In genomic region chr11:132033051-132033450, GRCh38 we compare ENCODE assay signal across 27 cellular contexts.
DNase-seq lines count a peak whose midpoint lies in the region; ATAC-seq and TF ChIP-seq lines count a peak whose summit lies in the region.
"Had no signal": no experiment of that assay in that cellular context is flagged by ENCODE, and none has a peak within 500 bp of the region (broad histone marks: within the 10 kb centered on the region; RNA-seq: fewer than 3 reads in every experiment).

No MANE protein-coding gene starts in this region.

- POLR2A ChIA-PET in SK-N-SH (lab: Yijun Ruan, JAX), result no interaction called here
- POLR2A ChIA-PET in CD4-positive, alpha-beta T cell (lab: Charles Lee), result no interaction called here

- H3K9ac ChIP-seq in SK-N-SH (peak overlapping the region; percentile 64), fibroblast of lung (ENCODE audit: insufficient read depth, low read length) (no peak overlapping the region)

- no peak for ATAC-seq in CD4-positive, alpha-beta T cell (ENCODE audit: poor library complexity)
- ATAC-seq: left colon; naive thymus-derived CD4-positive, alpha-beta T cell had no signal

- H3K27ac Mint-ChIP-seq in HFFc6, result peak overlapping the region; percentile 83
- H3K27ac Mint-ChIP-seq in CD4-positive, alpha-beta T cell, result no peak overlapping the region
- H3K27ac Mint-ChIP-seq: activated naive CD8-positive, alpha-beta T cell treated with anti-CD3 and anti-CD28 coated beads, Interleukin-2, amount 10 ng/mL, durations not matched to agents 7 days and 5 days; memory B cell; naive thymus-derived CD4-positive, alpha-beta T cell had no signal

- no peak for TF ChIP-seq POLR2A in adrenal gland (IDR thresholded peaks at IDR 0.05)

- H3K27me3 Mint-ChIP-seq in HFFc6 (ENCODE audit: insufficient read depth), result no peaks in the 10 kb centered on the region
- no peaks in the 10 kb centered on the region for H3K27me3 Mint-ChIP-seq in CD4-positive, alpha-beta T cell
- H3K27me3 Mint-ChIP-seq: activated naive CD8-positive, alpha-beta T cell treated with anti-CD3 and anti-CD28 coated beads, Interleukin-2, amount 10 ng/mL, durations not matched to agents 7 days and 5 days had no signal

- no peaks in the 10 kb centered on the region for H3K9me3 Mint-ChIP-seq in HFFc6
- peaks cover 4% of the 10 kb centered on the region for H3K9me3 Mint-ChIP-seq in CD4-positive, alpha-beta T cell
- H3K9me3 Mint-ChIP-seq: activated naive CD8-positive, alpha-beta T cell treated with anti-CD3 and anti-CD28 coated beads, Interleukin-2, amount 10 ng/mL, durations not matched to agents 7 days and 5 days had no signal

- TF ChIP-seq EP300 in SK-N-SH (IDR thresholded peaks at IDR 0.05; ENCODE audit: borderline replicate concordance in 1 of 2, low read depth in 1 of 2, low read length in 1 of 2), result no peak

- CTCF ChIA-PET in SK-N-SH (lab: Yijun Ruan, JAX), result interaction anchor here (1.1 to 2.1 kb wide), 5 partner anchors 10 to 285 kb away, joined by 3 to 7 read pairs (median 5); no protein-coding TSS in a partner anchor
- CTCF ChIA-PET in CD4-positive, alpha-beta T cell (lab: Charles Lee), result interaction anchor here (0.9 kb wide), 1 partner anchor 21 kb away, joined by 3 read pairs; no protein-coding TSS in a partner anchor

- TF ChIP-seq CTCF in HFFc6 (IDR thresholded peaks at IDR 0.05), result no peak
- TF ChIP-seq CTCF in SK-N-SH (IDR thresholded peaks at IDR 0.05), result no peak
- no peak for TF ChIP-seq CTCF in fibroblast of lung (conservative IDR thresholded peaks at IDR 0.05 in 1 of 2, IDR thresholded peaks at IDR 0.05 in 1 of 2; ENCODE audit: low read depth in 1 of 2, low read length in 2 of 2)
- TF ChIP-seq CTCF in osteoblast (IDR thresholded peaks at IDR 0.05; ENCODE audit: extremely low read depth, low read depth, low read length), result no peak
- no peak for TF ChIP-seq CTCF in adrenal gland (IDR thresholded peaks at IDR 0.05)
- TF ChIP-seq CTCF in CD4-positive, alpha-beta T cell (IDR thresholded peaks at IDR 0.05), result no peak

- peaks cover 6% of the 10 kb centered on the region; the same call in 1 of the 2 replicates for H3K36me3 Mint-ChIP-seq in HFFc6 (ENCODE audit: low read depth)
- H3K36me3 Mint-ChIP-seq in CD4-positive, alpha-beta T cell (ENCODE audit: low read depth), result no peaks in the 10 kb centered on the region
- H3K36me3 Mint-ChIP-seq: activated naive CD8-positive, alpha-beta T cell treated with anti-CD3 and anti-CD28 coated beads, Interleukin-2, amount 10 ng/mL, durations not matched to agents 7 days and 5 days; memory B cell; naive thymus-derived CD4-positive, alpha-beta T cell had no signal

- H3K4me3 Mint-ChIP-seq in HFFc6, result peak overlapping the region; percentile 4; the same call in 1 of the 2 replicates
- no peak overlapping the region for H3K4me3 Mint-ChIP-seq in CD4-positive, alpha-beta T cell
- H3K4me3 Mint-ChIP-seq: activated naive CD8-positive, alpha-beta T cell treated with anti-CD3 and anti-CD28 coated beads, Interleukin-2, amount 10 ng/mL, durations not matched to agents 7 days and 5 days; memory B cell; naive thymus-derived CD4-positive, alpha-beta T cell had no signal

- H3K9me3 ChIP-seq in SK-N-SH (no peaks in the 10 kb centered on the region), fibroblast of lung (ENCODE audit: control insufficient read depth, insufficient read depth, low read depth, low read length) (no peaks in the 10 kb centered on the region), osteoblast (ENCODE audit: low read depth, low read length) (no peaks in the 10 kb centered on the region), adrenal gland (replicated peaks in 1 of 3) (no peaks in the 10 kb centered on the region)
- no peaks in the 10 kb centered on the region for H3K9me3 ChIP-seq in CD4-positive, alpha-beta T cell (ENCODE audit: control insufficient read depth, low read length)
- H3K9me3 ChIP-seq: sigmoid colon had no signal

- H3K4me1 ChIP-seq in SK-N-SH (ENCODE audit: control insufficient read depth in 1 of 2, insufficient read depth in 2 of 2, low read depth in 1 of 2, low read length in 1 of 2) (peaks cover 0 to 47% of the 10 kb centered on the region in 2 experiments; a peak in 3 of 4 replicates), fibroblast of lung (ENCODE audit: control insufficient read depth, extremely low read depth, insufficient read depth, low read length) (peaks cover 4% of the 10 kb centered on the region), osteoblast (ENCODE audit: insufficient read depth, low read length) (peaks cover 65% of the 10 kb centered on the region), adrenal gland (replicated peaks in 1 of 2) (no peaks in the 10 kb centered on the region)

- TF ChIP-seq RAD21 in SK-N-SH (IDR thresholded peaks at IDR 0.05; ENCODE audit: low read length), result no peak

- H3K79me2 ChIP-seq in SK-N-SH (ENCODE audit: insufficient read depth) (peaks cover 8% of the 10 kb centered on the region; the same call in 1 of the 2 replicates), fibroblast of lung (ENCODE audit: control insufficient read depth, insufficient read depth, low read length) (no peaks in the 10 kb centered on the region), osteoblast (ENCODE audit: insufficient read depth, low read length) (peaks cover 81% of the 10 kb centered on the region)

- H3K4me2 ChIP-seq in SK-N-SH, result peak overlapping the region; percentile 61
- peak overlapping the region; percentile 42 for H3K4me2 ChIP-seq in fibroblast of lung (ENCODE audit: extremely low read depth, insufficient read depth, low read length)
- H3K4me2 ChIP-seq in osteoblast (ENCODE audit: insufficient read depth, low read length), result peak overlapping the region; percentile 56
- H3K4me2 ChIP-seq: PC-9 had no signal

- H3K4me1 Mint-ChIP-seq in HFFc6 (ENCODE audit: low read depth), result peaks cover 94% of the 10 kb centered on the region
- no peaks in the 10 kb centered on the region for H3K4me1 Mint-ChIP-seq in CD4-positive, alpha-beta T cell (ENCODE audit: low read depth)
- H3K4me1 Mint-ChIP-seq: activated naive CD8-positive, alpha-beta T cell treated with anti-CD3 and anti-CD28 coated beads, Interleukin-2, amount 10 ng/mL, durations not matched to agents 7 days and 5 days; memory B cell had no signal

- no peaks in the 10 kb centered on the region for H3K9me2 ChIP-seq in SK-N-SH

- H2AFZ ChIP-seq in SK-N-SH (ENCODE audit: low read depth) (no peak overlapping the region), fibroblast of lung (ENCODE audit: low read length) (no peak overlapping the region), osteoblast (ENCODE audit: low read length) (no peak overlapping the region)
- H2AFZ ChIP-seq: PC-9 had no signal

- H3K4me3 ChIP-seq in SK-N-SH (ENCODE audit: low read depth in 2 of 2, low read length in 1 of 2), result no peak overlapping the region
- H3K4me3 ChIP-seq in fibroblast of lung (replicated peaks in 1 of 4; ENCODE audit: control extremely low read depth in 1 of 4, insufficient read depth in 1 of 4, low read depth in 3 of 4, low read length in 4 of 4), result no peak overlapping the region
- H3K4me3 ChIP-seq in osteoblast (ENCODE audit: insufficient read depth, low read length), result peak overlapping the region; percentile 0
- H3K4me3 ChIP-seq in adrenal gland, result no peak overlapping the region
- H3K4me3 ChIP-seq: PC-9, sigmoid colon had no signal

- intact Hi-C loops in adrenal gland (cut with DNase I), result no loop called here
- intact Hi-C loops in CD4-positive, alpha-beta T cell (cut with DNase I, micrococcal nuclease), result no loop called here

- H4K20me1 ChIP-seq in SK-N-SH (ENCODE audit: insufficient read depth) (no peaks in the 10 kb centered on the region), fibroblast of lung (ENCODE audit: control insufficient read depth, extremely low read depth, insufficient read depth, low read length) (no peaks in the 10 kb centered on the region), osteoblast (ENCODE audit: insufficient read depth, low read length) (no peaks in the 10 kb centered on the region)

- H3K27me3 ChIP-seq in SK-N-SH (ENCODE audit: insufficient read depth), result no peaks in the 10 kb centered on the region
- H3K27me3 ChIP-seq in fibroblast of lung (ENCODE audit: control insufficient read depth, insufficient read depth, low read length), result no peaks in the 10 kb centered on the region
- no peaks in the 10 kb centered on the region for H3K27me3 ChIP-seq in osteoblast (ENCODE audit: insufficient read depth, low read length)
- H3K27me3 ChIP-seq in adrenal gland, result no peaks in the 10 kb centered on the region
- no peaks in the 10 kb centered on the region for H3K27me3 ChIP-seq in CD4-positive, alpha-beta T cell (ENCODE audit: control insufficient read depth, insufficient read depth, low read length)
- H3K27me3 ChIP-seq: sigmoid colon had no signal

- 64% methylated on average over 4 of the region's 4 CpGs for WGBS in SK-N-SH (ENCODE audit: low lambda C conversion rate)
- WGBS in adrenal gland, 4 donors, result 68 to 78% (median 70%) methylated on average over 4 of the region's 4 CpGs

- H3K36me3 ChIP-seq in SK-N-SH (replicated peaks in 1 of 2; ENCODE audit: control insufficient read depth in 1 of 2, insufficient read depth in 2 of 2, low read length in 1 of 2), result no peaks in the 10 kb centered on the region
- no peaks in the 10 kb centered on the region for H3K36me3 ChIP-seq in fibroblast of lung (ENCODE audit: control insufficient read depth, insufficient read depth, low read length)
- no peaks in the 10 kb centered on the region for H3K36me3 ChIP-seq in osteoblast (ENCODE audit: insufficient read depth, low read length)
- no peaks in the 10 kb centered on the region for H3K36me3 ChIP-seq in adrenal gland (replicated peaks in 1 of 2)
- H3K36me3 ChIP-seq: sigmoid colon, WERI-Rb-1 had no signal

- H3K27ac ChIP-seq in SK-N-SH (ENCODE audit: low read depth in 2 of 2, low read length in 1 of 2), result peak overlapping the region in 1 of 2 experiments; percentile 95; a peak in 2 of 4 replicates
- peak overlapping the region; percentile 32 for H3K27ac ChIP-seq in fibroblast of lung (ENCODE audit: insufficient read depth, low read length)
- peak overlapping the region; percentile 75 for H3K27ac ChIP-seq in osteoblast (ENCODE audit: low read depth, low read length)
- no peak overlapping the region for H3K27ac ChIP-seq in adrenal gland
- H3K27ac ChIP-seq in CD4-positive, alpha-beta T cell (ENCODE audit: low read depth, low read length), result no peak overlapping the region
- H3K27ac ChIP-seq: C4-2B, PC-9, sigmoid colon, WERI-Rb-1 had no signal

- H3F3A ChIP-seq in SK-N-SH (replicated peaks; ENCODE audit: insufficient read depth), result peaks cover 20% of the 10 kb centered on the region

- no peak for DNase-seq in HFFc6
- no peak for DNase-seq in SK-N-SH
- DNase-seq in fibroblast of lung (ENCODE audit: low read depth in 2 of 2), result no peak
- DNase-seq in osteoblast (ENCODE audit: insufficient read length, low spot score, missing footprints), result no peak
- DNase-seq in adrenal gland, result no peak
- DNase-seq in activated CD4-positive, alpha-beta T cell treated with anti-CD3 and anti-CD28 coated beads, Interleukin-2, amount 50 U/mL, for 48 hours, result no peak
- DNase-seq in CD4-positive, alpha-beta T cell, result no peak
- DNase-seq: activated CD4-positive, alpha-beta T cell treated with anti-CD3 and anti-CD28 coated beads for 48 hours; activated gamma-delta T cell; activated naive CD8-positive, alpha-beta T cell treated with anti-CD3 and anti-CD28 coated beads, Interleukin-2, amount 10 ng/mL, durations not matched to agents 7 days and 5 days; activated T-cell treated with anti-CD3 and anti-CD28 coated beads, Interleukin-2, amount 50 U/mL, for 1 hour; Calu3; DND-41; effector CD4-positive, alpha-beta T cell; left colon; naive thymus-derived CD4-positive, alpha-beta T cell; NCI-H1417; NCI-H345; PC-9; SHP77 treated with DMSO at 0.1 percent for 48 hours; sigmoid colon; stimulated activated naive CD4-positive, alpha-beta T cell; SW 1271; T1000; WERI-Rb-1 had no signal

Comparison
In these comparisons a context has a peak if more than half of its experiments do, and no peak if none do; other contexts are left out.
1. H3K27ac ChIP-seq: peak in fibroblast of lung (single experiment) and osteoblast (single experiment); none in adrenal gland (0 of 5) and CD4-positive, alpha-beta T cell (single experiment).
2. Peak in every context shown above with its lines, with median percentiles within 50 percentile points of each other: H3K4me2 ChIP-seq.